18 cellular contexts compared by ENCODE assay signal in genomic region chr4:144644368-144645101, GRCh38. TPM values are rescaled to one million over a fixed set of nuclear protein-coding genes. Genes with fewer than 3 reads are reported as not detected.
DNase-seq lines count a peak whose midpoint lies in the region; ATAC-seq, FAIRE-seq and TF ChIP-seq lines count a peak whose summit lies in the region.
"Had no signal": no experiment of that assay in that cellular context is flagged by ENCODE, and none has a peak within 500 bp of the region (broad histone marks: within the 10 kb centered on the region; RNA-seq: fewer than 3 reads in every experiment).

No MANE protein-coding gene starts in this region.

- peak overlapping the region; percentile 97 for H3K9ac ChIP-seq in endothelial cell of umbilical vein (replicated peaks; ENCODE audit: extremely low read depth, insufficient read depth, low read length)

- dilution Hi-C loops in endothelial cell of umbilical vein (cut with MboI; ENCODE audit: extremely low pct_ligation_motif_present, low sequenced_read_pairs) = no loop called here

- H3K9me1 ChIP-seq in endothelial cell of umbilical vein (replicated peaks; ENCODE audit: control insufficient read depth, extremely low read depth, insufficient read depth, low read length) = no peaks in the 10 kb centered on the region

- H3K36me3 ChIP-seq in endothelial cell of umbilical vein (ENCODE audit: control insufficient read depth in 2 of 2, extremely low read depth in 1 of 2, insufficient read depth in 2 of 2, low read length in 2 of 2) (peaks cover 4 to 16% of the 10 kb centered on the region in 2 experiments), upper lobe of right lung (no peaks in the 10 kb centered on the region), Peyer's patch (no peaks in the 10 kb centered on the region)

- no peak overlapping the region for H2AFZ ChIP-seq in endothelial cell of umbilical vein (ENCODE audit: low read depth, low read length)

- H3K27me3 ChIP-seq in endothelial cell of umbilical vein (ENCODE audit: control insufficient read depth in 2 of 2, insufficient read depth in 2 of 2, low read length in 2 of 2) (no peaks in the 10 kb centered on the region), upper lobe of right lung (peaks cover 32% of the 10 kb centered on the region), Peyer's patch (peaks cover 0 to 17% of the 10 kb centered on the region in 2 donors)

- H4K20me1 ChIP-seq in endothelial cell of umbilical vein (replicated peaks; ENCODE audit: control insufficient read depth, extremely low read depth, insufficient read depth, low read length) = peaks cover 2% of the 10 kb centered on the region

- ATAC-seq in upper lobe of right lung = no peak
- ATAC-seq in GM19035 (IDR thresholded peaks at IDR 0.05; ENCODE audit: unreplicated experiment) = no peak

- peaks cover 74% of the 10 kb centered on the region for H3K79me2 ChIP-seq in endothelial cell of umbilical vein (ENCODE audit: control insufficient read depth, insufficient read depth, low read length)

- POLR2A ChIA-PET in endothelial cell of umbilical vein (lab: Charles Lee) = interaction anchor here (1.3 to 3.8 kb wide), 4 partner anchors 10 to 65 kb away, joined by 4 to 18 read pairs (median 10); no protein-coding TSS in a partner anchor

- H3K4me1 ChIP-seq in endothelial cell of umbilical vein (ENCODE audit: control insufficient read depth, extremely low read depth, insufficient read depth, low read length) (peaks cover 31% of the 10 kb centered on the region), upper lobe of right lung (peaks cover 7% of the 10 kb centered on the region), Peyer's patch (peaks cover 0 to 8% (median 0%) of the 10 kb centered on the region in 4 donors)

- H3K9me3 ChIP-seq in endothelial cell of umbilical vein (replicated peaks; ENCODE audit: control insufficient read depth, insufficient read depth, low read length) (no peaks in the 10 kb centered on the region), upper lobe of right lung (no peaks in the 10 kb centered on the region), Peyer's patch (no peaks in the 10 kb centered on the region)
- H3K9me3 ChIP-seq: body of pancreas, mucosa of descending colon had no signal

- TF ChIP-seq POLR2A in endothelial cell of umbilical vein (IDR thresholded peaks at IDR 0.05; ENCODE audit: low read depth, low read length) (no peak), Peyer's patch (IDR thresholded peaks at IDR 0.05) (no peak)

- no peak for TF ChIP-seq CTCF in endothelial cell of umbilical vein (IDR thresholded peaks at IDR 0.05; ENCODE audit: extremely low read depth in 1 of 2, insufficient read depth in 1 of 2, low read depth in 1 of 2, low read length in 2 of 2)
- no peak for TF ChIP-seq CTCF in nephron (IDR thresholded peaks at IDR 0.05; ENCODE audit: unreplicated experiment in 3 of 3)
- no peak for TF ChIP-seq CTCF in upper lobe of right lung (IDR thresholded peaks at IDR 0.05)
- no peak for TF ChIP-seq CTCF in Peyer's patch (IDR thresholded peaks at IDR 0.05)

- FAIRE-seq in endothelial cell of umbilical vein (lab: Jason Lieb, UNC) = no peak
- FAIRE-seq: A204.1 had no signal

- intact Hi-C loops in activated CD4-positive, alpha-beta T cell treated with anti-CD3 and anti-CD28 coated beads, Interleukin-2, amount 10 ng/mL, durations not matched to agents 24 days and 14 days (cut with micrococcal nuclease) = loop anchor here (10.0 kb wide), 1 partner anchor 410 kb away; no protein-coding TSS in a partner anchor
- intact Hi-C loops in endothelial cell of umbilical vein (cut with micrococcal nuclease) (loop anchor here (5.0 to 10.0 kb wide), 2 partner anchors 420 to 453 kb away; partner anchors contain the start of genes ABCE1 and ANAPC10), upper lobe of right lung (cut with DNase I) (no loop called here)

- H3K27me3 Mint-ChIP-seq in activated CD4-positive, alpha-beta T cell treated with anti-CD3 and anti-CD28 coated beads, Interleukin-2, amount 10 ng/mL, durations not matched to agents 24 days and 14 days = peaks cover 50% of the 10 kb centered on the region
- peaks cover 43% of the 10 kb centered on the region for H3K27me3 Mint-ChIP-seq in nephron (ENCODE audit: low read depth)

- peaks cover 17% of the 10 kb centered on the region for H3K4me1 Mint-ChIP-seq in activated CD4-positive, alpha-beta T cell treated with anti-CD3 and anti-CD28 coated beads, Interleukin-2, amount 10 ng/mL, durations not matched to agents 24 days and 14 days
- H3K4me1 Mint-ChIP-seq in nephron = peaks cover 33% of the 10 kb centered on the region

- peak; percentile 51 for DNase-seq in activated CD4-positive, alpha-beta T cell treated with anti-CD3 and anti-CD28 coated beads, Interleukin-2, amount 10 ng/mL, durations not matched to agents 24 days and 14 days
- DNase-seq in activated CD4-positive, alpha-beta T cell treated with anti-CD3 and anti-CD28 coated beads for 48 hours = no peak
- DNase-seq in endothelial cell of umbilical vein (ENCODE audit: low read depth, low spot score) = peak; percentile 59
- no peak for DNase-seq in upper lobe of right lung
- DNase-seq in NCI-H82 (lab: John Stamatoyannopoulos, UW) = no peak
- no peak for DNase-seq in Peyer's patch
- DNase-seq: activated CD8-positive, alpha-beta memory T cell treated with anti-CD3 and anti-CD28 coated beads for 24 hours; activated effector memory CD4-positive, alpha-beta T cell treated with Interleukin-2 at 50 U/mL for 16 hours; MM.1S; NCI-H2171 treated with DMSO at 0.1 percent for 48 hours; stimulated activated CD4-positive, alpha-beta T cell treated with anti-CD3 and anti-CD28 coated beads, Interleukin-4, amount 100 ng/mL, for 24 hours; stimulated activated naive CD4-positive, alpha-beta T cell had no signal

- H3K36me3 Mint-ChIP-seq in activated CD4-positive, alpha-beta T cell treated with anti-CD3 and anti-CD28 coated beads, Interleukin-2, amount 10 ng/mL, durations not matched to agents 24 days and 14 days (ENCODE audit: low read depth) = no peaks in the 10 kb centered on the region
- no peaks in the 10 kb centered on the region for H3K36me3 Mint-ChIP-seq in nephron (ENCODE audit: low read depth)

- H3K4me3 Mint-ChIP-seq in activated CD4-positive, alpha-beta T cell treated with anti-CD3 and anti-CD28 coated beads, Interleukin-2, amount 10 ng/mL, durations not matched to agents 24 days and 14 days = peak overlapping the region; percentile 51
- peak overlapping the region; percentile 76 to 84 (median 83) for H3K4me3 Mint-ChIP-seq in nephron

- H3K27ac Mint-ChIP-seq in activated CD4-positive, alpha-beta T cell treated with anti-CD3 and anti-CD28 coated beads, Interleukin-2, amount 10 ng/mL, durations not matched to agents 24 days and 14 days = no peak overlapping the region
- H3K27ac Mint-ChIP-seq in nephron = no peak overlapping the region

- peak overlapping the region; percentile 95 for H3K27ac ChIP-seq in endothelial cell of umbilical vein (ENCODE audit: insufficient read depth, low read depth, low read length)
- H3K27ac ChIP-seq in upper lobe of right lung = no peak overlapping the region
- no peak overlapping the region for H3K27ac ChIP-seq in Peyer's patch

- CTCF ChIA-PET in endothelial cell of umbilical vein (lab: Charles Lee) = interaction anchor here (1.2 to 3.2 kb wide), 7 partner anchors 10 to 74 kb away, joined by 3 to 14 read pairs (median 5); no protein-coding TSS in a partner anchor

- H3K4me2 ChIP-seq in endothelial cell of umbilical vein (ENCODE audit: insufficient read depth, low read length) = peak overlapping the region; percentile 98

- BruUV-seq in endothelial cell of umbilical vein (replicated peaks; lab: Mats Ljungman, UMichigan) = TSS peak; percentile 27

- H3K9me3 Mint-ChIP-seq in activated CD4-positive, alpha-beta T cell treated with anti-CD3 and anti-CD28 coated beads, Interleukin-2, amount 10 ng/mL, durations not matched to agents 24 days and 14 days = no peaks in the 10 kb centered on the region
- no peaks in the 10 kb centered on the region for H3K9me3 Mint-ChIP-seq in nephron

- peak overlapping the region; percentile 62 to 100 (median 96) for H3K4me3 ChIP-seq in endothelial cell of umbilical vein (replicated peaks in 1 of 3; ENCODE audit: insufficient read depth in 1 of 3, low read depth in 1 of 3, low read length in 3 of 3)
- peak overlapping the region; percentile 50 for H3K4me3 ChIP-seq in upper lobe of right lung
- H3K4me3 ChIP-seq in Peyer's patch = peak overlapping the region in 2 of 4 donors; percentile 46 to 54
- H3K4me3 ChIP-seq: mucosa of descending colon had no signal

TF ChIP-seq in endothelial cell of umbilical vein, 7 proteins besides CTCF, POLR2A, EP300 and RAD21:
- TF ChIP-seq GATA2 (IDR thresholded peaks at IDR 0.05; ENCODE audit: insufficient read depth, insufficient read length, low read depth, low read length) (peak; percentile 87), MYC (IDR thresholded peaks at IDR 0.05; ENCODE audit: low read depth, low read length) (no peak), MAX (IDR thresholded peaks at IDR 0.05; ENCODE audit: insufficient read depth, insufficient read length) (no peak)

RNA-seq across cellular contexts. Expression of gene HHIP, which starts 1.4 kb away (rescaled TPM):
- not detected in 2 replicates for total RNA-seq in activated CD4-positive, alpha-beta T cell treated with anti-CD3 and anti-CD28 coated beads, Interleukin-2, amount 10 ng/mL, durations not matched to agents 24 days and 14 days
- 971 and 1,052 TPM in 2 replicates for total RNA-seq in endothelial cell of umbilical vein
- polyA plus RNA-seq in endothelial cell of umbilical vein = 227 and 239 TPM in 2 replicates
- polyA plus RNA-seq in endothelial cell of umbilical vein (2011; cell fraction: cytosol; rRNA removed) = 227 and 244 TPM in 2 replicates
- polyA plus RNA-seq in endothelial cell of umbilical vein (2011; cell fraction: nucleus; rRNA removed) = 361 and 391 TPM in 2 replicates
- polyA plus RNA-seq in endothelial cell of umbilical vein (2012) = 1,017 and 1,260 TPM in 2 replicates
- polyA minus RNA-seq in endothelial cell of umbilical vein = 352 and 386 TPM in 2 replicates
- not detected for polyA minus RNA-seq in endothelial cell of umbilical vein (2011; cell fraction: cytosol; rRNA and poly(A)+ RNA removed)
- polyA minus RNA-seq in endothelial cell of umbilical vein (2011; cell fraction: nucleus; rRNA and poly(A)+ RNA removed) = 852 and 882 TPM in 2 replicates
- 247 TPM for total RNA-seq in upper lobe of right lung
- total RNA-seq in Peyer's patch = 10 to 100 TPM in 1 of 4 donors, 1 to 10 TPM in 3; 3.0 to 37.1 (median 6.6) TPM
- total RNA-seq: HT-29 had no signal

Comparison
In these comparisons a context has a peak if more than half of its experiments do, and no peak if none do; other contexts are left out.
1. DNase-seq: peak in activated CD4-positive, alpha-beta T cell treated with anti-CD3 and anti-CD28 coated beads, Interleukin-2, amount 10 ng/mL, durations not matched to agents 24 days and 14 days (single experiment) and endothelial cell of umbilical vein (single experiment); none in activated CD4-positive, alpha-beta T cell treated with anti-CD3 and anti-CD28 coated beads for 48 hours (single experiment), upper lobe of right lung (single experiment), NCI-H82 (single experiment) and Peyer's patch (0 of 3).